Comparison of ENCODE assay signal across 8 cellular contexts in the genomic region with DNA sequence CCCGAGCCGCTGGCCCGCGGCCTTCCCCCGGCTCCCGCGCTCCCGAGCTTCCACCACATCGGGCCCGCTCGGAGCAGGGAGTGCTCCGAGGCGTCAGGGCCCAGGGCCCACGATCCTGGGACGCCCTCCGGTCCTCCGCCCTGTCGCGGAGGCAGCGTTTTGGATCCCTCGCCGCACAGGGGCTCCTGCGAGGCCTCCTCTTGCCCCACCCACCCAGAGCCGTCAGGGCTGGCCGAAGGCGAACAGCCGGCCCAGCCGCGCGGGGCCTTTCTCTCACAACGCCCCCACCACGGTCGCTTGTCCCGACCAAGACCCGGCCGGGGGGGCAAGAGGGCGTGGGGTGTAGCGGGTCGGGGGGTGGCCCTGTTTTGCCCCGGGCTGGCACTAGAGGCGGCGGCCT.
DNase-seq lines count a peak whose midpoint lies in the region; ATAC-seq and TF ChIP-seq lines count a peak whose summit lies in the region.
"Not testable (repeated sequence)": the region's sequence is repeated elsewhere in the genome, so short reads cannot be mapped to it uniquely, and the experiment has no call there.

No MANE protein-coding gene starts in this region.

- not testable (repeated sequence) for TF ChIP-seq CTCF in BE2C (IDR thresholded peaks at IDR 0.05; ENCODE audit: low read depth, low read length); HL-60 (IDR thresholded peaks at IDR 0.05; ENCODE audit: insufficient read depth, low read length); WTC11 (IDR thresholded peaks at IDR 0.05); choroid plexus epithelial cell (conservative IDR thresholded peaks at IDR 0.05; ENCODE audit: low read depth, low read length)

- POLR2A ChIA-PET in WTC11 (lab: Charles Lee): not testable (repeated sequence)

- H3K36me3 ChIP-seq in BE2C; mesenchymal stem cell (ENCODE audit: control insufficient read depth in 1 of 2, insufficient read depth in 2 of 2, low read depth in 1 of 2, low read length in 2 of 2): not testable (repeated sequence)

- H4K8ac ChIP-seq in mesenchymal stem cell (ENCODE audit: low read length): not testable (repeated sequence)

- not testable (repeated sequence) for H3K9ac ChIP-seq in mesenchymal stem cell (ENCODE audit: low read length)

- H2BK12ac ChIP-seq in mesenchymal stem cell (ENCODE audit: low read length in 2 of 2): not testable (repeated sequence)

- H2AK5ac ChIP-seq in mesenchymal stem cell (ENCODE audit: low read length, severe bottlenecking): not testable (repeated sequence)

- H3K27me3 Mint-ChIP-seq in WTC11 (ENCODE audit: low read depth): not testable (repeated sequence)

- intact Hi-C loops in left ventricle myocardium superior (cut with micrococcal nuclease): not testable (repeated sequence)

- not testable (repeated sequence) for H3K18ac ChIP-seq in mesenchymal stem cell (ENCODE audit: low read depth in 1 of 2, low read length in 2 of 2)

- not testable (repeated sequence) for ATAC-seq in WTC11, left ventricle myocardium superior

- not testable (repeated sequence) for H2BK15ac ChIP-seq in mesenchymal stem cell (ENCODE audit: low read depth, poor library complexity, severe bottlenecking)

- CTCF ChIA-PET in WTC11 (lab: Charles Lee): not testable (repeated sequence)

- not testable (repeated sequence) for H3K36me3 Mint-ChIP-seq in WTC11

- not testable (repeated sequence) for H3K9me3 ChIP-seq in BE2C; mesenchymal stem cell (ENCODE audit: control insufficient read depth, low read length)

- H3K4me2 ChIP-seq in mesenchymal stem cell (ENCODE audit: low read length, poor library complexity, severe bottlenecking): peak overlapping the region; percentile 37

- not testable (repeated sequence) for H3K4me1 Mint-ChIP-seq in WTC11

- not testable (repeated sequence) for H3K27ac ChIP-seq in HL-60 (replicated peaks); mesenchymal stem cell (ENCODE audit: low read length, poor library complexity, severe bottlenecking)

- not testable (repeated sequence) for H3K27me3 ChIP-seq in BE2C; HL-60 (ENCODE audit: insufficient read depth, poor library complexity, severe bottlenecking); mesenchymal stem cell (ENCODE audit: control insufficient read depth in 1 of 2, insufficient read depth in 1 of 2, low read length in 2 of 2)

- H3K9me3 Mint-ChIP-seq in WTC11: not testable (repeated sequence)

- H4K91ac ChIP-seq in mesenchymal stem cell (ENCODE audit: low read length): not testable (repeated sequence)

- H2AFZ ChIP-seq in mesenchymal stem cell (ENCODE audit: low read depth, low read length): not testable (repeated sequence)

- not testable (repeated sequence) for H3K14ac ChIP-seq in mesenchymal stem cell (ENCODE audit: low read length in 2 of 2)

- H3K4me3 ChIP-seq in BE2C (ENCODE audit: low read depth, low read length): not testable (repeated sequence)
- H3K4me3 ChIP-seq in HL-60 (replicated peaks; ENCODE audit: insufficient read depth, low read length) (peak overlapping the region; percentile 25; the same call in 1 of the 2 replicates), choroid plexus epithelial cell (ENCODE audit: low read depth, low read length) (peak overlapping the region; percentile 36), mesenchymal stem cell (ENCODE audit: insufficient read depth in 1 of 2, low read depth in 1 of 2, low read length in 2 of 2) (peak overlapping the region in 1 of 2 experiments; percentile 40)

- no CpG with 5 or more reads among the region's 42 CpGs for whole genome bisulfite sequencing in mesenchymal stem cell

- not testable (repeated sequence) for H2BK120ac ChIP-seq in mesenchymal stem cell (ENCODE audit: low read depth, low read length)

- not testable (repeated sequence) for H3K4me3 Mint-ChIP-seq in WTC11

- H3K4ac ChIP-seq in mesenchymal stem cell (ENCODE audit: low read depth in 1 of 2, low read length in 2 of 2): not testable (repeated sequence)

- H3K23ac ChIP-seq in mesenchymal stem cell (ENCODE audit: low read length in 2 of 2): not testable (repeated sequence)

- H3K27ac Mint-ChIP-seq in WTC11: not testable (repeated sequence)

- not testable (repeated sequence) for H3K4me1 ChIP-seq in BE2C; mesenchymal stem cell (ENCODE audit: control insufficient read depth, insufficient read depth, low read depth, low read length)

- DNase-seq in BE2C (peak; percentile 35), WTC11 (ENCODE audit: low spot score) (peak; percentile 26), left ventricle myocardium superior (peak; percentile 86)
- not testable (repeated sequence) for DNase-seq in HL-60 (ENCODE audit: low read depth in 1 of 2, low spot score in 1 of 2); choroid plexus epithelial cell (ENCODE audit: low read depth); mesenchymal stem cell
- peak; percentile 40 for DNase-seq in activated naive CD4-positive, alpha-beta T cell treated with anti-CD3 and anti-CD28 coated beads, Interleukin-2, amount 50 U/mL, for 16 hours
- peak; percentile 29 for DNase-seq in stimulated activated CD4-positive, alpha-beta T cell treated with anti-CD3 and anti-CD28 coated beads, Interleukin-4, amount 100 ng/mL, for 24 hours

- H3K79me1 ChIP-seq in mesenchymal stem cell (replicated peaks; ENCODE audit: low read length, poor library complexity, severe bottlenecking): not testable (repeated sequence)

- not testable (repeated sequence) for H2BK5ac ChIP-seq in mesenchymal stem cell (ENCODE audit: low read depth, low read length, poor library complexity, severe bottlenecking)
